In the genomic region with DNA sequence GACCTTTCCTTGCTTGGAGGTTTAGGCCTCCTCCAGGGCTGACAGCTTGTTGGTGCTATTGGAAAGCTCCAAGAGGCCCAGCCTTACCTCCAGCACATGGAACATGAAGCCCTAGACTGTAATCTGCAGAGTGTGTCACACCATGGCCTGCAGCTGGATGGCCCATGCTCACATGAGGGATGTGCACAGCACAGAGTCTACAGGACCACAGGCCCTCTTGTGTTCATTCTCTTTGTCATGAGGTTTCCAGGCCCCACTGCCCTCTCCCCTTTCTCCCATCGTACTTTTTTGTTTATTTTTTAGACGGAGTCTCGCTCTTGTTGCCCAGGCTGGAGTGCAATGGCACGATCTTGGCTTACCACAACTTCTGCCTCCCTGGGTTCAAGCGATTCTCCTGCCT, we compare ENCODE assay signal across 35 cellular contexts.
"Had no signal": no experiment of that assay in that cellular context is flagged by ENCODE, and none has a peak within 500 bp of the region (broad histone marks: within the 10 kb centered on the region; RNA-seq: fewer than 3 reads in every experiment).

No MANE protein-coding gene starts in this region.

- H3K4me1 ChIP-seq: SJCRH30 had no signal

- H3K27ac Mint-ChIP-seq: activated CD4-positive, alpha-beta T cell treated with anti-CD3 and anti-CD28 coated beads for 36 hours; activated CD4-positive, alpha-beta T cell treated with anti-CD3 and anti-CD28 coated beads, Interleukin-2, amount 10 ng/mL, durations not matched to agents 7 days and 5 days; activated CD8-positive, alpha-beta memory T cell treated with anti-CD3 and anti-CD28 coated beads, Interleukin-2, amount 10 ng/mL, durations not matched to agents 7 days and 5 days; activated naive CD8-positive, alpha-beta T cell treated with anti-CD3 and anti-CD28 coated beads for 36 hours; T-helper 1 cell treated with Interleukin-12 subunit alpha and Interleukin-12 subunit beta and Interleukin-4 antibody, amounts not matched to agents 30 μg/mL and 1 μg/mL, for 36 hours; T-helper 2 cell treated with Interferon-gamma antibody and Interleukin-4, amounts not matched to agents 5 μg/mL and 100 μg/mL, for 36 hours; WTC11 had no signal

- H3K4me1 Mint-ChIP-seq: activated CD4-positive, alpha-beta T cell treated with anti-CD3 and anti-CD28 coated beads for 36 hours; activated CD4-positive, alpha-beta T cell treated with anti-CD3 and anti-CD28 coated beads, Interleukin-2, amount 10 ng/mL, durations not matched to agents 7 days and 5 days; activated CD8-positive, alpha-beta memory T cell treated with anti-CD3 and anti-CD28 coated beads, Interleukin-2, amount 10 ng/mL, durations not matched to agents 7 days and 5 days; activated naive CD8-positive, alpha-beta T cell treated with anti-CD3 and anti-CD28 coated beads for 36 hours; central memory CD8-positive, alpha-beta T cell; WTC11 had no signal

- H3K9me3 Mint-ChIP-seq: activated CD4-positive, alpha-beta T cell treated with anti-CD3 and anti-CD28 coated beads, Interleukin-2, amount 10 ng/mL, durations not matched to agents 7 days and 5 days; activated naive CD8-positive, alpha-beta T cell treated with anti-CD3 and anti-CD28 coated beads for 36 hours; central memory CD8-positive, alpha-beta T cell; T-helper 1 cell treated with Interleukin-12 subunit alpha and Interleukin-12 subunit beta and Interleukin-4 antibody, amounts not matched to agents 30 μg/mL and 1 μg/mL, for 36 hours; T-helper 2 cell treated with Interferon-gamma antibody and Interleukin-4, amounts not matched to agents 5 μg/mL and 100 μg/mL, for 36 hours; WTC11 had no signal

- H3K9me3 ChIP-seq: SJCRH30, SK-N-SH had no signal

- H3K27ac ChIP-seq: cardiac muscle cell, PC-9, SJCRH30 had no signal

- H3K4me3 Mint-ChIP-seq: activated CD4-positive, alpha-beta T cell treated with anti-CD3 and anti-CD28 coated beads for 36 hours; activated CD4-positive, alpha-beta T cell treated with anti-CD3 and anti-CD28 coated beads, Interleukin-2, amount 10 ng/mL, durations not matched to agents 7 days and 5 days; activated CD8-positive, alpha-beta memory T cell treated with anti-CD3 and anti-CD28 coated beads, Interleukin-2, amount 10 ng/mL, durations not matched to agents 7 days and 5 days; activated naive CD8-positive, alpha-beta T cell treated with anti-CD3 and anti-CD28 coated beads for 36 hours; central memory CD8-positive, alpha-beta T cell; T-helper 1 cell treated with Interleukin-12 subunit alpha and Interleukin-12 subunit beta and Interleukin-4 antibody, amounts not matched to agents 30 μg/mL and 1 μg/mL, for 36 hours; T-helper 2 cell treated with Interferon-gamma antibody and Interleukin-4, amounts not matched to agents 5 μg/mL and 100 μg/mL, for 36 hours; WTC11 had no signal

- DNase-seq: activated CD4-positive, alpha-beta T cell treated with anti-CD3 and anti-CD28 coated beads for 36 hours; activated CD4-positive, alpha-beta T cell treated with anti-CD3 and anti-CD28 coated beads, Interleukin-2, amount 10 ng/mL, durations not matched to agents 7 days and 5 days; activated CD4-positive, alpha-beta T cell treated with anti-CD3 and anti-CD28 coated beads, Interleukin-2, amount 50 U/mL, for 48 hours; activated CD8-positive, alpha-beta memory T cell treated with anti-CD3 and anti-CD28 coated beads for 24 hours; activated CD8-positive, alpha-beta memory T cell treated with anti-CD3 and anti-CD28 coated beads, Interleukin-2, amount 10 ng/mL, durations not matched to agents 7 days and 5 days; activated CD8-positive, alpha-beta memory T cell treated with anti-CD3 and anti-CD28 coated beads, Interleukin-2, amount 50 U/mL, for 48 hours; activated effector memory CD4-positive, alpha-beta T cell treated with Interleukin-2 at 50 U/mL for 16 hours; activated naive CD4-positive, alpha-beta T cell; activated naive CD4-positive, alpha-beta T cell treated with anti-CD3 and anti-CD28 coated beads, Interleukin-2, amount 50 U/mL, for 16 hours; activated naive CD8-positive, alpha-beta T cell treated with anti-CD3 and anti-CD28 coated beads for 36 hours; activated T-cell treated with anti-CD3 and anti-CD28 coated beads, Interleukin-2, amount 50 U/mL, for 48 hours; amniotic stem cell; NCI-H1092 treated with DMSO at 0.1 percent for 48 hours; NCI-H1417; NCI-H146; NCI-H187; NCI-H2029 treated with DMSO at 0.1 percent for 48 hours; NCI-H2107; NCI-H2171; NCI-H510A; NCI-H526; NCI-H748 treated with DMSO at 0.1 percent for 48 hours; NK-92 treated with Interleukin-12 subunit alpha and Interleukin-12 subunit beta, amount 100 ng/mL, for 24 hours; PC-9; SHP77; SJCRH30; SK-N-SH had no signal

- FAIRE-seq: RCC 7860, TTC549 had no signal

- H2AFZ ChIP-seq: PC-9 had no signal

- H3K4me2 ChIP-seq: PC-9, SK-N-SH had no signal

- H3K27me3 ChIP-seq: cardiac muscle cell, SJCRH30 had no signal

- ATAC-seq: activated CD4-positive, alpha-beta T cell treated with anti-CD3 and anti-CD28 coated beads for 36 hours; activated CD4-positive, CD25-positive, alpha-beta regulatory T cell treated with anti-CD3 and anti-CD28 coated beads, Interleukin-2, amount 50 U/mL, for 24 hours; activated CD8-positive, alpha-beta memory T cell treated with anti-CD3 and anti-CD28 coated beads, Interleukin-2, amount 10 ng/mL, durations not matched to agents 7 days and 5 days; WTC11 had no signal

- H3K9ac ChIP-seq: SK-N-SH had no signal

- H3K4me3 ChIP-seq: cardiac muscle cell, PC-9, SJCRH30 had no signal
